14 cellular contexts compared by ENCODE assay signal in genomic region chr19:15399635-15400034, GRCh38. TPM values are rescaled to one million over a fixed set of nuclear protein-coding genes. Genes with fewer than 3 reads are reported as not detected.
DNase-seq lines count a peak whose midpoint lies in the region; ATAC-seq, FAIRE-seq and TF ChIP-seq lines count a peak whose summit lies in the region.
"Had no signal": no experiment of that assay in that cellular context is flagged by ENCODE, and none has a peak within 500 bp of the region (broad histone marks: within the 10 kb centered on the region; RNA-seq: fewer than 3 reads in every experiment).

No MANE protein-coding gene starts in this region.

- no peak overlapping the region for H3K56ac ChIP-seq in H1 (replicated peaks; ENCODE audit: insufficient read length, low read depth, low read length)

- peak overlapping the region; percentile 61 to 99 (median 88) for H3K4me2 ChIP-seq in BLaER1 treated with 17β-estradiol and CSF1 and Interleukin-3, amounts not matched to agents 10 nM and 100 nM
- H3K4me2 ChIP-seq in H1 (ENCODE audit: insufficient read depth in 1 of 2, low read depth in 2 of 2, low read length in 2 of 2) (no peak overlapping the region), osteoblast (ENCODE audit: insufficient read depth, low read length) (no peak overlapping the region)
- H3K4me2 ChIP-seq: A549 had no signal

- no peaks in the 10 kb centered on the region for H3K9me3 ChIP-seq in BLaER1 treated with 17β-estradiol and CSF1 and Interleukin-3, amounts not matched to agents 10 nM and 100 nM (replicated peaks in 1 of 11)
- H3K9me3 ChIP-seq in H1 (ENCODE audit: insufficient read depth in 2 of 2, low read depth in 1 of 2, low read length in 1 of 2) (no peaks in the 10 kb centered on the region), osteoblast (ENCODE audit: low read depth, low read length) (no peaks in the 10 kb centered on the region), skeletal muscle tissue (ENCODE audit: control insufficient read depth in 3 of 3, low read length in 3 of 3) (no peaks in the 10 kb centered on the region)
- H3K9me3 ChIP-seq: A549, BE2C had no signal

- H4K8ac ChIP-seq in H1 (ENCODE audit: extremely low read depth, insufficient read depth, low read length): peak overlapping the region; percentile 86; the same call in 1 of the 2 replicates

- H3K9ac ChIP-seq in BLaER1 treated with 17β-estradiol and CSF1 and Interleukin-3, amounts not matched to agents 10 nM and 100 nM: peak overlapping the region in 9 of 11 experiments; percentile 50 to 74 (median 59); a peak in 16 of 22 replicates
- H3K9ac ChIP-seq in H1 (replicated peaks in 1 of 4; ENCODE audit: extremely low read depth in 1 of 4, low read depth in 3 of 4, low read length in 3 of 4) (no peak overlapping the region), skeletal muscle tissue (ENCODE audit: low read depth in 1 of 3, low read length in 3 of 3) (peak overlapping the region in 1 of 3 donors; percentile 33)

- H3K36me3 ChIP-seq in BLaER1 treated with 17β-estradiol and CSF1 and Interleukin-3, amounts not matched to agents 10 nM and 100 nM: peaks cover 86 to 96% (median 92%) of the 10 kb centered on the region in 11 experiments
- peaks cover 28 to 58% (median 39%) of the 10 kb centered on the region in 4 experiments for H3K36me3 ChIP-seq in H1 (ENCODE audit: control insufficient read depth in 2 of 4, insufficient read depth in 4 of 4, low read length in 3 of 4)
- H3K36me3 ChIP-seq in osteoblast (ENCODE audit: insufficient read depth, low read length): peaks cover 52% of the 10 kb centered on the region
- peaks cover 70 to 79% (median 73%) of the 10 kb centered on the region in 3 donors for H3K36me3 ChIP-seq in skeletal muscle tissue (ENCODE audit: control insufficient read depth in 3 of 3, insufficient read depth in 3 of 3, low read length in 3 of 3)

- H2AK5ac ChIP-seq in H1 (ENCODE audit: low read depth, low read length): no peak overlapping the region

- no peaks in the 10 kb centered on the region for H3K23me2 ChIP-seq in H1 (ENCODE audit: low read depth, low read length)

- DNase-seq in H1 (ENCODE audit: low read depth in 1 of 2, low spot score in 2 of 2) (no peak), osteoblast (ENCODE audit: insufficient read length, low spot score, missing footprints) (peak; percentile 37), dermis blood vessel endothelial cell (no peak)
- DNase-seq: CD4-positive, CD25-positive, alpha-beta regulatory T cell; DMS53; GF-D8; HCEC 1CT; HFFc6 had no signal

- peak overlapping the region in 5 of 10 experiments; percentile 15 to 56 (median 26); a peak in 6 of 20 replicates for H3K4me3 ChIP-seq in BLaER1 treated with 17β-estradiol and CSF1 and Interleukin-3, amounts not matched to agents 10 nM and 100 nM
- no peak overlapping the region for H3K4me3 ChIP-seq in H1 (ENCODE audit: extremely low read depth in 1 of 4, insufficient read depth in 2 of 4, low read depth in 3 of 4, low read length in 4 of 4)
- no peak overlapping the region for H3K4me3 ChIP-seq in osteoblast (ENCODE audit: insufficient read depth, low read length)
- H3K4me3 ChIP-seq in skeletal muscle tissue (ENCODE audit: low read length in 3 of 3): no peak overlapping the region
- H3K4me3 ChIP-seq: A549 had no signal

- no peak overlapping the region for H2BK20ac ChIP-seq in H1 (ENCODE audit: low read length)

- no peak for TF ChIP-seq EP300 in H1 (IDR thresholded peaks at IDR 0.05; ENCODE audit: borderline replicate concordance in 1 of 2, low read depth in 2 of 2, low read length in 2 of 2)

- no peak overlapping the region for H2BK5ac ChIP-seq in H1 (ENCODE audit: low read depth, low read length)

- no peak for ATAC-seq in HG03457 (IDR thresholded peaks at IDR 0.05; ENCODE audit: unreplicated experiment)
- ATAC-seq in HG03139 (IDR thresholded peaks at IDR 0.05; ENCODE audit: unreplicated experiment): no peak
- ATAC-seq: A549 had no signal

- TF ChIP-seq RAD21 in H1 (IDR thresholded peaks at IDR 0.05 in 1 of 2, conservative IDR thresholded peaks at IDR 0.05 in 1 of 2; ENCODE audit: low read depth in 2 of 2, low read length in 2 of 2): no peak

- WGBS in H1 (ENCODE audit: extremely low coverage in 1 of 2, insufficient coverage in 1 of 2, insufficient read length in 1 of 2, insufficient replicate concordance in 2 of 2, low coverage in 1 of 2, low lambda C conversion rate in 2 of 2, missing lambda C conversion rate in 1 of 2), 2 experiments: 93% methylated on average over 13 of the region's 14 CpGs; no CpG with 5 or more reads in 1 of the 2 experiments

- H3K27me3 ChIP-seq in BLaER1 treated with 17β-estradiol and CSF1 and Interleukin-3, amounts not matched to agents 10 nM and 100 nM: no peaks in the 10 kb centered on the region
- H3K27me3 ChIP-seq in H1 (replicated peaks in 1 of 4; ENCODE audit: control insufficient read depth in 3 of 4, extremely low read depth in 1 of 4, insufficient read depth in 3 of 4, low read length in 3 of 4) (no peaks in the 10 kb centered on the region), osteoblast (ENCODE audit: insufficient read depth, low read length) (no peaks in the 10 kb centered on the region), skeletal muscle tissue (ENCODE audit: control insufficient read depth in 3 of 3, insufficient read depth in 3 of 3, low read length in 3 of 3) (no peaks in the 10 kb centered on the region)
- H3K27me3 ChIP-seq: BE2C had no signal

- H4K5ac ChIP-seq in H1 (ENCODE audit: insufficient read length, low read depth, low read length): no peak overlapping the region

- H3K79me2 ChIP-seq in H1 (ENCODE audit: control insufficient read depth in 1 of 2, insufficient read depth in 2 of 2, low read length in 2 of 2): peaks cover 10 to 48% of the 10 kb centered on the region in 2 experiments; a peak in 3 of 4 replicates
- H3K79me2 ChIP-seq in osteoblast (ENCODE audit: insufficient read depth, low read length): peaks cover 77% of the 10 kb centered on the region

- FAIRE-seq in H1 (lab: Jason Lieb, UNC): no peak
- FAIRE-seq: A549 had no signal

- H4K91ac ChIP-seq in H1 (replicated peaks; ENCODE audit: insufficient read length, low read length): no peak overlapping the region

- no peak overlapping the region for H2BK120ac ChIP-seq in H1 (replicated peaks; ENCODE audit: low read depth, low read length)

- H2BK15ac ChIP-seq in H1 (ENCODE audit: low read length): no peak overlapping the region

- CTCF ChIA-PET in H1 (lab: Charles Lee; ENCODE audit: partially characterized antibody): interaction anchor here (0.9 to 1.5 kb wide), 2 partner anchors 18 to 21 kb away, joined by 3 read pairs; no protein-coding TSS in a partner anchor

- H3K27ac ChIP-seq in BLaER1 treated with 17β-estradiol and CSF1 and Interleukin-3, amounts not matched to agents 10 nM and 100 nM: peak overlapping the region in 7 of 11 experiments; percentile 9 to 74 (median 65); a peak in 11 of 22 replicates
- no peak overlapping the region for H3K27ac ChIP-seq in H1 (ENCODE audit: low read depth, low read length)
- H3K27ac ChIP-seq in osteoblast (ENCODE audit: low read depth, low read length): no peak overlapping the region
- H3K27ac ChIP-seq in skeletal muscle tissue (ENCODE audit: low read depth, low read length): peak overlapping the region; percentile 68
- H3K27ac ChIP-seq: A549 had no signal

- TF ChIP-seq POLR2A in H1 (IDR thresholded peaks at IDR 0.05; ENCODE audit: control extremely low read depth in 1 of 2, low read depth in 2 of 2, low read length in 2 of 2): no peak

- H3K18ac ChIP-seq in H1 (ENCODE audit: extremely low read depth, low read length): no peak overlapping the region

- H3K4me1 ChIP-seq in BLaER1 treated with 17β-estradiol and CSF1 and Interleukin-3, amounts not matched to agents 10 nM and 100 nM: peaks cover 95 to 100% (median 97%) of the 10 kb centered on the region in 10 experiments
- H3K4me1 ChIP-seq in H1 (replicated peaks in 1 of 4; ENCODE audit: control insufficient read depth in 3 of 4, insufficient read depth in 4 of 4, low read length in 3 of 4): no peaks in the 10 kb centered on the region
- no peaks in the 10 kb centered on the region for H3K4me1 ChIP-seq in osteoblast (ENCODE audit: insufficient read depth, low read length)
- peaks cover 49 to 74% (median 52%) of the 10 kb centered on the region in 3 donors for H3K4me1 ChIP-seq in skeletal muscle tissue (ENCODE audit: control insufficient read depth in 3 of 3, insufficient read depth in 3 of 3, low read length in 3 of 3)
- H3K4me1 ChIP-seq: A549 had no signal

- TF ChIP-seq CTCF in H1 (IDR thresholded peaks at IDR 0.05; ENCODE audit: control extremely low read depth in 1 of 3, insufficient read depth in 1 of 3, low read depth in 1 of 3, low read length in 3 of 3) (no peak), osteoblast (IDR thresholded peaks at IDR 0.05; ENCODE audit: extremely low read depth, low read depth, low read length) (no peak)

- H2BK12ac ChIP-seq in H1 (ENCODE audit: low read depth, low read length): no peak overlapping the region

- H2AFZ ChIP-seq in H1 (ENCODE audit: low read length) (no peak overlapping the region), osteoblast (ENCODE audit: low read length) (no peak overlapping the region)

- peaks cover 29% of the 10 kb centered on the region for H3K79me1 ChIP-seq in H1 (ENCODE audit: low read depth, low read length)

- no peak overlapping the region for H3K14ac ChIP-seq in H1 (ENCODE audit: insufficient read length)

- H4K20me1 ChIP-seq in BLaER1 treated with 17β-estradiol and CSF1 and Interleukin-3, amounts not matched to agents 10 nM and 100 nM: peaks cover 85 to 97% (median 88%) of the 10 kb centered on the region in 11 experiments
- H4K20me1 ChIP-seq in H1 (replicated peaks in 1 of 2; ENCODE audit: control insufficient read depth in 1 of 2, insufficient read depth in 2 of 2, low read length in 2 of 2) (peaks cover 25 to 37% of the 10 kb centered on the region in 2 experiments), osteoblast (ENCODE audit: insufficient read depth, low read length) (peaks cover 70% of the 10 kb centered on the region)

- POLR2A ChIA-PET in H1 (lab: Charles Lee; ENCODE audit: partially characterized antibody): interaction anchor here (3.3 to 7.0 kb wide), 2 partner anchors 20 kb away, joined by 19 to 36 read pairs; partner anchors contain the start of genes AKAP8 and AKAP8L

- H3K4ac ChIP-seq in H1 (replicated peaks; ENCODE audit: insufficient read length, low read depth, low read length): no peak overlapping the region

- H3K23ac ChIP-seq in H1 (ENCODE audit: insufficient read length): no peak overlapping the region

RNA-seq across cellular contexts. Expression of gene AKAP8L, which starts 19.2 kb away (rescaled TPM):
- total RNA-seq in H1 (2021; fragmentation: NEBNext Ultra II Directional; extraction: Animal tissue kit (Norgen Biotek cat#: 25700)): 127 and 138 TPM in 2 replicates
- 75.1 and 149 TPM in 2 replicates for polyA plus RNA-seq in H1 (2011; rRNA removed)
- polyA plus RNA-seq in H1 (2011; cell fraction: cytosol; rRNA removed): 130 TPM
- polyA plus RNA-seq in H1 (2011; cell fraction: nucleus; rRNA removed): 1,038 TPM
- 104 to 148 TPM (median 127 TPM) in 4 replicates for polyA plus RNA-seq in H1 (2012, experiment 1 of 2)
- 45.6 TPM for polyA plus RNA-seq in H1 (2012, experiment 2 of 2)
- 108 TPM for polyA plus RNA-seq in H1 (2013, experiment 1 of 2)
- 92.0 TPM for polyA plus RNA-seq in H1 (2013, experiment 2 of 2)
- 112 and 116 TPM in 2 replicates for polyA minus RNA-seq in H1 (2011; rRNA and poly(A)+ RNA removed)
- 69.8 TPM for polyA minus RNA-seq in H1 (2011; cell fraction: cytosol; rRNA and poly(A)+ RNA removed)
- 218 TPM for polyA minus RNA-seq in H1 (2011; cell fraction: nucleus; rRNA and poly(A)+ RNA removed)
- total RNA-seq in osteoblast (63.9 and 69.5 TPM in 2 replicates), skeletal muscle tissue (39.1 TPM), dermis blood vessel endothelial cell (49.0 and 70.8 TPM in 2 replicates)

RNA-seq across cellular contexts. Expression of gene AKAP8, which starts 20.0 kb away (rescaled TPM):
- total RNA-seq in H1 (2021; fragmentation: NEBNext Ultra II Directional; extraction: Animal tissue kit (Norgen Biotek cat#: 25700)): 41.0 and 41.3 TPM in 2 replicates
- 17.0 and 20.8 TPM in 2 replicates for polyA plus RNA-seq in H1 (2011; rRNA removed)
- 21.3 TPM for polyA plus RNA-seq in H1 (2011; cell fraction: cytosol; rRNA removed)
- 40.5 TPM for polyA plus RNA-seq in H1 (2011; cell fraction: nucleus; rRNA removed)
- polyA plus RNA-seq in H1 (2012, experiment 1 of 2): 21.9 to 26.0 TPM (median 24.2 TPM) in 4 replicates
- 9.4 TPM for polyA plus RNA-seq in H1 (2012, experiment 2 of 2)
- polyA plus RNA-seq in H1 (2013, experiment 1 of 2): 18.7 TPM
- polyA plus RNA-seq in H1 (2013, experiment 2 of 2): 18.2 TPM
- 10.3 and 11.2 TPM in 2 replicates for polyA minus RNA-seq in H1 (2011; rRNA and poly(A)+ RNA removed)
- 16.2 TPM for polyA minus RNA-seq in H1 (2011; cell fraction: cytosol; rRNA and poly(A)+ RNA removed)
- 15.7 TPM for polyA minus RNA-seq in H1 (2011; cell fraction: nucleus; rRNA and poly(A)+ RNA removed)
- 18.1 and 18.6 TPM in 2 replicates for total RNA-seq in osteoblast
- 13.6 TPM for total RNA-seq in skeletal muscle tissue
- total RNA-seq in dermis blood vessel endothelial cell: 19.9 and 24.2 TPM in 2 replicates

RNA-seq across cellular contexts. Expression of gene WIZ, which starts 50.1 kb away (rescaled TPM):
- total RNA-seq in H1 (2021; fragmentation: NEBNext Ultra II Directional; extraction: Animal tissue kit (Norgen Biotek cat#: 25700)): 33.2 and 34.4 TPM in 2 replicates
- polyA plus RNA-seq in H1 (2011; rRNA removed): 12.5 and 22.7 TPM in 2 replicates
- 11.9 TPM for polyA plus RNA-seq in H1 (2011; cell fraction: cytosol; rRNA removed)
- polyA plus RNA-seq in H1 (2011; cell fraction: nucleus; rRNA removed): 33.7 TPM
- polyA plus RNA-seq in H1 (2012, experiment 1 of 2): 19.0 to 28.5 TPM (median 25.3 TPM) in 4 replicates
- polyA plus RNA-seq in H1 (2012, experiment 2 of 2): 19.5 TPM
- polyA plus RNA-seq in H1 (2013, experiment 1 of 2): 21.0 TPM
- 20.8 TPM for polyA plus RNA-seq in H1 (2013, experiment 2 of 2)
- polyA minus RNA-seq in H1 (2011; rRNA and poly(A)+ RNA removed): 4.1 and 4.7 TPM in 2 replicates
- polyA minus RNA-seq in H1 (2011; cell fraction: cytosol; rRNA and poly(A)+ RNA removed): 16.7 TPM
- 12.7 TPM for polyA minus RNA-seq in H1 (2011; cell fraction: nucleus; rRNA and poly(A)+ RNA removed)
- total RNA-seq in osteoblast (8.3 and 9.8 TPM in 2 replicates), skeletal muscle tissue (3.7 TPM), dermis blood vessel endothelial cell (9.2 and 14.7 TPM in 2 replicates)

Comparison
In these comparisons a context has a peak if more than half of its experiments do, and no peak if none do; other contexts are left out.
1. H3K27ac ChIP-seq: peak in BLaER1 treated with 17β-estradiol and CSF1 and Interleukin-3, amounts not matched to agents 10 nM and 100 nM (7 of 11) and skeletal muscle tissue (single experiment); none in H1 (single experiment) and osteoblast (single experiment).
2. H3K4me2 ChIP-seq: peak in BLaER1 treated with 17β-estradiol and CSF1 and Interleukin-3, amounts not matched to agents 10 nM and 100 nM (11 of 11); none in H1 (0 of 2) and osteoblast (single experiment).
3. H3K9ac ChIP-seq: peak in BLaER1 treated with 17β-estradiol and CSF1 and Interleukin-3, amounts not matched to agents 10 nM and 100 nM (9 of 11); none in H1 (0 of 4).